Comparison of ENCODE assay signal across 12 cellular contexts in the genomic region with DNA sequence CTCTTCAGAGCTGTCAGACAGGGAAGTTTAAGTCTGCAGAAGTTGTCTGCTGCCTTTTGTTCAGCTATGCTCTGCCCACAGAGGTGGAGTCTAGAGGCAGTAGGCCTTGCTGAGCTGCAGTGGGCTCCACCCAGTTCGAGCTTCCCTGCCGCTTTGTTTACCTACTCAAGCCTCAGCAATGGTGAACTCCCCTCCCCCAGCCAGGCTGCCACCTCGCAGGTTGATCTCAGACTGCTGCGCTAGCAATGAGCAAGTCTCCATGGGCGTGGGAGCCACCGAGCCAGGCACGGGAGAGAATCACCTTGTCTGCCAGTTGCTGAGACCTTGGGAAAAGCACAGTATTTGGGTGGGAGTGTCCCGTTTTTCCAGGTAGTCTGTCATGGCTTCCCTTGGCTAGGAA. TPM values are rescaled to one million over a fixed set of nuclear protein-coding genes. Genes with fewer than 3 reads are reported as not detected.
DNase-seq lines count a peak whose midpoint lies in the region; ATAC-seq, FAIRE-seq and TF ChIP-seq lines count a peak whose summit lies in the region.
"Not testable (repeated sequence)": the region's sequence is repeated elsewhere in the genome, so short reads cannot be mapped to it uniquely, and the experiment has no call there.
"Had no signal": no experiment of that assay in that cellular context is flagged by ENCODE, and none has a peak within 500 bp of the region (broad histone marks: within the 10 kb centered on the region; RNA-seq: fewer than 3 reads in every experiment).

No MANE protein-coding gene starts in this region.

- peak overlapping the region; percentile 65 for H3K18ac ChIP-seq in H9 (ENCODE audit: insufficient read length, low read depth, low read length)

- not testable (repeated sequence) for H4K8ac ChIP-seq in H9 (replicated peaks; ENCODE audit: insufficient read length, low read depth, low read length)

- H3K14ac ChIP-seq in H9 (ENCODE audit: insufficient read depth, low read length), result not testable (repeated sequence)

- H3K4me2 ChIP-seq in BLaER1 treated with 17β-estradiol and CSF1 and Interleukin-3, amounts not matched to agents 10 nM and 100 nM, result peak overlapping the region in 6 of 11 experiments; percentile 7 to 63 (median 50); a peak in 8 of 22 replicates
- H3K4me2 ChIP-seq in H9 (ENCODE audit: insufficient read depth, insufficient read length, low read length) (peak overlapping the region; percentile 32), hepatocyte (peak overlapping the region; percentile 69)

- not testable (repeated sequence) for H2AK5ac ChIP-seq in H9 (ENCODE audit: insufficient read length, low read length)

- peak overlapping the region in 1 of 2 experiments; percentile 53; a peak in 2 of 5 replicates for H3K4me3 Mint-ChIP-seq in H9
- not testable (repeated sequence) for H3K4me3 Mint-ChIP-seq in dendritic cell treated with granulocyte-macrophage colony-stimulating factor and Interleukin-4, amounts not matched to agents 40 ng/mL and 50 ng/mL, for 4 days

- H3K79me1 ChIP-seq in H9 (ENCODE audit: insufficient read depth, low read depth, low read length, poor library complexity, severe bottlenecking), result not testable (repeated sequence)

- not testable (repeated sequence) for TF ChIP-seq CTCF in H9 (conservative IDR thresholded peaks at IDR 0.05); hepatocyte (IDR thresholded peaks at IDR 0.05; ENCODE audit: poor library complexity); lower lobe of right lung (IDR thresholded peaks at IDR 0.05)

- H4K5ac ChIP-seq in H9 (ENCODE audit: insufficient read length, low read depth, low read length), result not testable (repeated sequence)

- not testable (repeated sequence) for H3K9me2 ChIP-seq in hepatocyte (replicated peaks; ENCODE audit: insufficient read depth)

- not testable (repeated sequence) for H3K4me3 ChIP-seq in BLaER1 treated with 17β-estradiol and CSF1 and Interleukin-3, amounts not matched to agents 10 nM and 100 nM; hepatocyte; lower lobe of right lung; small intestine (ENCODE audit: low read depth in 1 of 2, low read length in 2 of 2)

- DNase-seq in H9 (peak; percentile 64), NCI-H2029 treated with DMSO at 0.1 percent for 48 hours (lab: John Stamatoyannopoulos, UW) (peak; percentile 6), NCI-H774 (lab: John Stamatoyannopoulos, UW) (peak; percentile 21), hepatocyte (ENCODE audit: low spot score) (peak; percentile 61), lower lobe of right lung (peak; percentile 62), small intestine (peak; percentile 62)

- H3K23ac ChIP-seq in H9 (ENCODE audit: insufficient read length, low read depth, low read length), result not testable (repeated sequence)

- FAIRE-seq in small intestine (lab: Jason Lieb, UNC), result not testable (repeated sequence)

- H3K23me2 ChIP-seq in H9 (ENCODE audit: insufficient read length, low read depth, low read length, poor library complexity, severe bottlenecking), result not testable (repeated sequence)

- not testable (repeated sequence) for H3K56ac ChIP-seq in H9 (ENCODE audit: insufficient read length, low read depth, low read length)

- H3K36me3 ChIP-seq in BLaER1 treated with 17β-estradiol and CSF1 and Interleukin-3, amounts not matched to agents 10 nM and 100 nM; hepatocyte (replicated peaks; ENCODE audit: insufficient read depth, low read depth); lower lobe of right lung; small intestine (ENCODE audit: control insufficient read depth in 2 of 2, insufficient read depth in 2 of 2, low read length in 2 of 2): not testable (repeated sequence)

- not testable (repeated sequence) for H3K27ac Mint-ChIP-seq in H9
- H3K27ac Mint-ChIP-seq in dendritic cell treated with granulocyte-macrophage colony-stimulating factor and Interleukin-4, amounts not matched to agents 40 ng/mL and 50 ng/mL, for 4 days, result peak overlapping the region; percentile 52

- ATAC-seq in lower lobe of right lung, result not testable (repeated sequence)

- H2BK5ac ChIP-seq in H9 (ENCODE audit: insufficient read length, low read length), result not testable (repeated sequence)

- H3T11ph ChIP-seq in H9 (ENCODE audit: low read length), result not testable (repeated sequence)

- no CpG with 5 or more reads among the region's 8 CpGs for WGBS in H9 (ENCODE audit: extremely low coverage, insufficient read length, low lambda C conversion rate)
- 22% methylated on average over 8 of the region's 8 CpGs for WGBS in hepatocyte (ENCODE audit: low lambda C conversion rate, missing lambda C conversion rate)
- 12 to 45% (median 27%) methylated on average over 8 of the region's 8 CpGs for WGBS in small intestine, 3 donors

- peaks cover 50% of the 10 kb centered on the region for H3K27me3 Mint-ChIP-seq in H9 (ENCODE audit: low read depth)
- not testable (repeated sequence) for H3K27me3 Mint-ChIP-seq in dendritic cell treated with granulocyte-macrophage colony-stimulating factor and Interleukin-4, amounts not matched to agents 40 ng/mL and 50 ng/mL, for 4 days

- not testable (repeated sequence) for H4K20me1 ChIP-seq in BLaER1 treated with 17β-estradiol and CSF1 and Interleukin-3, amounts not matched to agents 10 nM and 100 nM; H9 (ENCODE audit: control insufficient read depth, insufficient read depth, insufficient read length); hepatocyte (ENCODE audit: insufficient read depth, poor library complexity, severe bottlenecking)

- not testable (repeated sequence) for H3K27me3 ChIP-seq in BLaER1 treated with 17β-estradiol and CSF1 and Interleukin-3, amounts not matched to agents 10 nM and 100 nM; H9 (ENCODE audit: insufficient read depth, low read length); hepatocyte; lower lobe of right lung (ENCODE audit: low read depth); small intestine (ENCODE audit: control insufficient read depth in 2 of 2, insufficient read depth in 2 of 2, low read length in 2 of 2)

- H3K4ac ChIP-seq in H9 (ENCODE audit: low read depth, low read length), result not testable (repeated sequence)

- not testable (repeated sequence) for H2BK15ac ChIP-seq in H9 (ENCODE audit: low read depth, low read length)

- peaks cover 0 to 18% (median 0%) of the 10 kb centered on the region in 3 experiments; a peak in 3 of 7 replicates for H3K36me3 Mint-ChIP-seq in H9 (ENCODE audit: insufficient read depth in 1 of 3, low read depth in 3 of 3)
- not testable (repeated sequence) for H3K36me3 Mint-ChIP-seq in dendritic cell treated with granulocyte-macrophage colony-stimulating factor and Interleukin-4, amounts not matched to agents 40 ng/mL and 50 ng/mL, for 4 days (ENCODE audit: low read depth)

- peaks cover 5 to 83% (median 27%) of the 10 kb centered on the region in 11 experiments; a peak in 15 of 22 replicates for H3K9me3 ChIP-seq in BLaER1 treated with 17β-estradiol and CSF1 and Interleukin-3, amounts not matched to agents 10 nM and 100 nM (replicated peaks in 1 of 11)
- not testable (repeated sequence) for H3K9me3 ChIP-seq in H9 (ENCODE audit: control insufficient read depth, low read depth, low read length); hepatocyte (ENCODE audit: low read depth); lower lobe of right lung; small intestine (ENCODE audit: control insufficient read depth, low read depth)

- peak overlapping the region in 6 of 11 experiments; percentile 32 to 40 (median 36); a peak in 9 of 22 replicates for H3K27ac ChIP-seq in BLaER1 treated with 17β-estradiol and CSF1 and Interleukin-3, amounts not matched to agents 10 nM and 100 nM
- H3K27ac ChIP-seq in H9 (ENCODE audit: insufficient read length, low read depth, low read length); hepatocyte; lower lobe of right lung; small intestine (ENCODE audit: low read depth in 1 of 2, low read length in 1 of 2): not testable (repeated sequence)

- H3K9ac ChIP-seq in BLaER1 treated with 17β-estradiol and CSF1 and Interleukin-3, amounts not matched to agents 10 nM and 100 nM; H9 (ENCODE audit: extremely low read depth, insufficient read length, low read length): not testable (repeated sequence)

- H3K4me1 Mint-ChIP-seq in H9, result peaks cover 12 to 13% of the 10 kb centered on the region in 2 experiments
- peaks cover 30% of the 10 kb centered on the region for H3K4me1 Mint-ChIP-seq in dendritic cell treated with granulocyte-macrophage colony-stimulating factor and Interleukin-4, amounts not matched to agents 40 ng/mL and 50 ng/mL, for 4 days (ENCODE audit: low read depth)

- not testable (repeated sequence) for H2AFZ ChIP-seq in H9 (ENCODE audit: low read length)
- peak overlapping the region; percentile 45 for H2AFZ ChIP-seq in hepatocyte

- peaks cover 0 to 41% (median 32%) of the 10 kb centered on the region in 10 experiments; a peak in 17 of 20 replicates for H3K4me1 ChIP-seq in BLaER1 treated with 17β-estradiol and CSF1 and Interleukin-3, amounts not matched to agents 10 nM and 100 nM
- H3K4me1 ChIP-seq in H9 (ENCODE audit: insufficient read depth, low read length); hepatocyte (ENCODE audit: insufficient read depth); lower lobe of right lung; small intestine (ENCODE audit: control insufficient read depth in 2 of 2, insufficient read depth in 1 of 2, low read depth in 1 of 2, low read length in 1 of 2): not testable (repeated sequence)

- not testable (repeated sequence) for H2BK120ac ChIP-seq in H9 (ENCODE audit: low read depth, low read length, poor library complexity, severe bottlenecking)

- H3K9me3 Mint-ChIP-seq in H9, result peaks cover 4 to 14% of the 10 kb centered on the region in 2 experiments; a peak in 3 of 5 replicates
- peaks cover 32% of the 10 kb centered on the region for H3K9me3 Mint-ChIP-seq in dendritic cell treated with granulocyte-macrophage colony-stimulating factor and Interleukin-4, amounts not matched to agents 40 ng/mL and 50 ng/mL, for 4 days

- H2BK20ac ChIP-seq in H9 (ENCODE audit: low read depth, low read length, poor library complexity, severe bottlenecking), result not testable (repeated sequence)

- H2BK12ac ChIP-seq in H9 (ENCODE audit: insufficient read length, low read depth, low read length), result not testable (repeated sequence)

- intact Hi-C loops in dendritic cell treated with granulocyte-macrophage colony-stimulating factor and Interleukin-4, amounts not matched to agents 40 ng/mL and 50 ng/mL, for 4 days (cut with micrococcal nuclease); lower lobe of right lung (cut with DNase I): not testable (repeated sequence)

- H3K79me2 ChIP-seq in H9 (ENCODE audit: insufficient read depth, low read length); hepatocyte: not testable (repeated sequence)

- H4K91ac ChIP-seq in H9 (ENCODE audit: insufficient read length, low read depth, low read length), result not testable (repeated sequence)

RNA-seq across cellular contexts. Expression of a gene that starts 56.1 kb away (rescaled TPM):
- total RNA-seq in H9 (2021) (not detected in 2 replicates), hepatocyte (1.8 and 2.4 TPM in 2 replicates), lower lobe of right lung (23.9 TPM)
- polyA plus RNA-seq in hepatocyte (0.71 and 1.4 TPM in 2 replicates), small intestine (10 to 100 TPM in 1 of 3 donors, 1 to 10 TPM in 2; 4.0 to 19.1 (median 4.6) TPM)
- total RNA-seq: HT1080, PC-3, SJSA1 had no signal
- polyA plus RNA-seq: AG04450 had no signal

Comparison
In these comparisons a context has a peak if more than half of its experiments do, and no peak if none do; other contexts are left out.
1. DNase-seq: peak in every context shown above with its lines; median percentile 64 in H9; 62 in lower lobe of right lung; 62 in small intestine; 61 in hepatocyte; 21 in NCI-H774; 6 in NCI-H2029 treated with DMSO at 0.1 percent for 48 hours.